11 cellular contexts compared by ENCODE assay signal in the genomic region with DNA sequence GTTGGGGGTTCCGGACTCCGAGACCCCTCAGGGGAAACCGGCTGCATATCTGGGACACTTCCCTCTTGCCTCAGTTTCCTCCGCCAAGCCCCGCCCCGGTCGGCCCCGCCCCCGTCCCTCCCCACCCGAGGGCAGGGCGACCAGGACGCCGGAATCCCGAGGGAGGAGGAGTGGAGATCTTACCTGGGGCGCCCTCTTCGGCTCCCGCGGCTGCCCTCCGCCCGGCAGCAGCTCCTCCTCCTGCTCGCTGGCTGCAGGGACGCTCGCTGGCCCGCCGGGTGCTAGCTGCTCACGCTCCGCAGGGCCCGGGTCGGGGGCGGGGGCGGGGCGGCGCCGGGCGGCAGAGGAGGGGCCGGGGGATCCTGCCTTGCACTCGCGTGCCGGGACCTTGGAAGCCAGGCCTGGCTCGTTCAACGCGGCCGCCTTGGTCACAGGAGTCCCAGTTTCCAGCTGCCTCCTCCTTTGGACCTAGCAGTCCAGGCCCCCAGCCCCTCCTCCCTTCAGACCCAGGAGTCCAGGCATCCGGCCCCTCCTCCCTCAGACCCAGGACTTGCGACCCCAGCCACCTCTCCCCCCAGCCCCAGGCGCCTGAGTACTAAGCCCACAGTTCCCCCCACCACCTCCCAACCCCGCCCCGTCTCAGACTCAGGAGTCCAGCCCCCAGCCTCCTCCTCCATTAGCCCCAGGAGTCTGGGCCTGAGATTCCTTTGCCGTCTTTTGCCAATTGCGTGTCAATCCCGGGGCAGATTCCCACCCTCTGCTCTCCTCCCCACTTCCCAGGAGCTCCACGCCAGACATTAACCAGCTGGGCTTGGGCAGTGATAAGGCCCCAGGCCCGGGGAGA. TPM values are rescaled to one million over a fixed set of nuclear protein-coding genes. Genes with fewer than 3 reads are reported as not detected.
A peak's percentile ranks its signal among the peaks of the same experiment; 100 is the strongest.
DNase-seq lines count a peak whose midpoint lies in the region; ATAC-seq and TF ChIP-seq lines count a peak whose summit lies in the region.
"Had no signal": no experiment of that assay in that cellular context is flagged by ENCODE, and none has a peak within 500 bp of the region (broad histone marks: within the 10 kb centered on the region; RNA-seq: fewer than 3 reads in every experiment).

A gene with protein sequence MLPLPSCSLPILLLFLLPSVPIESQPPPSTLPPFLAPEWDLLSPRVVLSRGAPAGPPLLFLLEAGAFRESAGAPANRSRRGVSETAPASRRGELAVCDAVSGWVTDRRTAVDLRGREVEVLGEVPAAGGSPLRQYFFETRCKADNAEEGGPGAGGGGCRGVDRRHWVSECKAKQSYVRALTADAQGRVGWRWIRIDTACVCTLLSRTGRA (minus strand): TSS at position 51 of the 844 bp plus-strand sequence. CDS start 2,821 bp downstream, outside the sequence.

- no peak for ATAC-seq in HG02763 (IDR thresholded peaks at IDR 0.05; ENCODE audit: unreplicated experiment)

- no TSS peak for BruUV-seq in mammary epithelial cell (replicated peaks; lab: Mats Ljungman, UMichigan)

- H4K8ac ChIP-seq in mesendoderm (ENCODE audit: low read depth, low read length) = no peak within 1 kb of the TSS

- H3K27ac ChIP-seq in HUES6 (ENCODE audit: low read depth, low read length) = no peak within 1 kb of the TSS
- H3K27ac ChIP-seq in mammary epithelial cell (ENCODE audit: insufficient read depth, low read depth, low read length) = peak within 1 kb of the TSS; percentile 37
- no peak within 1 kb of the TSS for H3K27ac ChIP-seq in mesendoderm (ENCODE audit: low read depth, low read length)

- H2BK5ac ChIP-seq in mesendoderm (ENCODE audit: low read length) = no peak within 1 kb of the TSS

- H3K4ac ChIP-seq in mesendoderm (ENCODE audit: low read depth, low read length) = no peak within 1 kb of the TSS

- no peak within 1 kb of the TSS for H4K5ac ChIP-seq in mesendoderm (ENCODE audit: low read length)

- H2AK5ac ChIP-seq in mesendoderm (ENCODE audit: low read length) = peak within 1 kb of the TSS; percentile 24

- H2AFZ ChIP-seq in mammary epithelial cell (ENCODE audit: low read depth, low read length) = peak within 1 kb of the TSS; percentile 68

- H3K23ac ChIP-seq in mesendoderm (ENCODE audit: low read length) = no peak within 1 kb of the TSS

- H4K20me1 ChIP-seq in mammary epithelial cell (ENCODE audit: insufficient read depth, low read length) = no peaks in the 10 kb centered on the region

- H3K56ac ChIP-seq in mesendoderm (ENCODE audit: low read length) = peak within 1 kb of the TSS; percentile 83

- TF ChIP-seq CTCF in AG10803 (conservative IDR thresholded peaks at IDR 0.05; ENCODE audit: low read length) (no peak), mammary epithelial cell (conservative IDR thresholded peaks at IDR 0.05 in 1 of 2, IDR thresholded peaks at IDR 0.05 in 1 of 2; ENCODE audit: extremely low read depth in 1 of 2, insufficient read depth in 1 of 2, low read depth in 1 of 2, low read length in 2 of 2) (no peak)

- H3K36me3 ChIP-seq in HUES6 (ENCODE audit: control insufficient read depth, insufficient read depth, low read length) (no peaks in the 10 kb centered on the region), mammary epithelial cell (ENCODE audit: insufficient read depth, low read length) (no peaks in the 10 kb centered on the region), mesendoderm (ENCODE audit: control insufficient read depth, insufficient read depth, low read length) (no peaks in the 10 kb centered on the region)

- WGBS in mammary epithelial cell (ENCODE audit: low coverage, missing lambda C conversion rate) = 2% methylated on average over 6 of the region's 53 CpGs
- no CpG with 5 or more reads among the region's 53 CpGs for WGBS in mesendoderm (ENCODE audit: extremely low coverage, insufficient coverage, low lambda C conversion rate)

- no peak within 1 kb of the TSS for H2BK15ac ChIP-seq in mesendoderm (replicated peaks; ENCODE audit: low read depth)

- H3K27me3 ChIP-seq in HUES6 (ENCODE audit: control insufficient read depth, insufficient read depth, low read length) (peaks cover 60% of the 10 kb centered on the region), mammary epithelial cell (ENCODE audit: insufficient read depth, low read length) (no peaks in the 10 kb centered on the region), mesendoderm (ENCODE audit: insufficient read depth, low read length, poor library complexity) (peaks cover 2% of the 10 kb centered on the region)

- DNase-seq in AG10803 (ENCODE audit: low read depth) (no peak), mammary epithelial cell (peak; percentile 51), mesendoderm (peak; percentile 76), foreskin melanocyte (no peak), CD1c-positive myeloid dendritic cell (ENCODE audit: extremely low spot score) (no peak), NOMO-1 treated with DMSO at 0.1 percent for 48 hours (lab: John Stamatoyannopoulos, UW; ENCODE audit: unreplicated experiment) (no peak)
- DNase-seq: activated gamma-delta T cell treated with Interleukin-2 at 50 U/mL for 16 hours had no signal

- peak within 1 kb of the TSS; percentile 7 for H3K9ac ChIP-seq in HUES6 (ENCODE audit: low read length)
- peak within 1 kb of the TSS; percentile 72 for H3K9ac ChIP-seq in mammary epithelial cell (ENCODE audit: insufficient read depth, low read length)
- peak within 1 kb of the TSS; percentile 63 for H3K9ac ChIP-seq in mesendoderm (ENCODE audit: low read length)

- peaks cover 25% of the 10 kb centered on the region for H3K4me1 ChIP-seq in HUES6 (ENCODE audit: control insufficient read depth, insufficient read depth, low read length)
- H3K4me1 ChIP-seq in mammary epithelial cell (ENCODE audit: insufficient read depth, low read length) = peaks cover 21% of the 10 kb centered on the region
- H3K4me1 ChIP-seq in mesendoderm (ENCODE audit: control insufficient read depth, low read depth, low read length) = peaks cover 6% of the 10 kb centered on the region

- no peaks in the 10 kb centered on the region for H3K9me3 ChIP-seq in HUES6 (ENCODE audit: control insufficient read depth, insufficient read depth, low read depth, low read length)
- no peaks in the 10 kb centered on the region for H3K9me3 ChIP-seq in mammary epithelial cell (replicated peaks; ENCODE audit: insufficient read depth, low read length)

- no peaks in the 10 kb centered on the region for H3K79me1 ChIP-seq in mesendoderm (ENCODE audit: low read length)

- in situ Hi-C loops in mammary epithelial cell (cut with MboI; ENCODE audit: low sequenced_read_pairs in 2 of 2) = no loop called here

- H2BK120ac ChIP-seq in mesendoderm (ENCODE audit: low read depth, low read length) = no peak within 1 kb of the TSS

- H3K4me2 ChIP-seq in mammary epithelial cell (ENCODE audit: insufficient read depth, low read depth, low read length) = peak within 1 kb of the TSS; percentile 99
- H3K4me2 ChIP-seq in mesendoderm (ENCODE audit: low read length) = peak within 1 kb of the TSS; percentile 64

- peak within 1 kb of the TSS; percentile 56 for H3K18ac ChIP-seq in mesendoderm (ENCODE audit: low read length)

- intact Hi-C loops in mammary epithelial cell (cut with micrococcal nuclease) = no loop called here

- CTCF ChIA-PET in mammary epithelial cell (lab: Charles Lee; ENCODE audit: low non-redundant PET) = interaction anchor here (0.6 to 0.7 kb wide), 3 partner anchors 9 to 63 kb away, joined by 3 to 20 read pairs (median 8); no protein-coding TSS in a partner anchor

- dilution Hi-C loops in mammary epithelial cell (cut with HindIII; ENCODE audit: low sequenced_read_pairs) = no loop called here

- H3K79me2 ChIP-seq in mammary epithelial cell (ENCODE audit: insufficient read depth, low read length) (peaks cover 11% of the 10 kb centered on the region), mesendoderm (ENCODE audit: control insufficient read depth, insufficient read depth, low read length) (no peaks in the 10 kb centered on the region)

- H3K4me3 ChIP-seq in AG10803 (ENCODE audit: low read length) (peak within 1 kb of the TSS; percentile 29), HUES6 (ENCODE audit: low read depth, low read length) (peak within 1 kb of the TSS; percentile 58), mammary epithelial cell (replicated peaks in 1 of 3; ENCODE audit: insufficient read depth in 1 of 3, low read depth in 2 of 3, low read length in 3 of 3) (peak within 1 kb of the TSS; percentile 55 to 72 (median 67)), mesendoderm (ENCODE audit: low read length) (no peak within 1 kb of the TSS)

RNA-seq across cellular contexts. Expression of the gene that starts here (rescaled TPM):
- 10 to 100 TPM; 14.8 to 42.8 TPM for total RNA-seq in mammary epithelial cell
- polyA plus RNA-seq in mammary epithelial cell = 9.5 TPM
- polyA minus RNA-seq in mammary epithelial cell = 1.0 TPM
- polyA plus RNA-seq in mesendoderm (2013, experiment 1 of 2) = 0.44 TPM
- 0.53 TPM for polyA plus RNA-seq in mesendoderm (2013, experiment 2 of 2)
- total RNA-seq: LHCN-M2, myocyte had no signal

Comparison
In these comparisons a context has a peak if more than half of its experiments do, and no peak if none do; other contexts are left out.
1. DNase-seq: peak in mammary epithelial cell (single experiment) and mesendoderm (single experiment); none in AG10803 (single experiment), foreskin melanocyte (single experiment), CD1c-positive myeloid dendritic cell (single experiment) and NOMO-1 treated with DMSO at 0.1 percent for 48 hours (single experiment).
2. H3K9ac ChIP-seq: peak in every context shown above with its lines; median percentile 72 in mammary epithelial cell; 63 in mesendoderm; 7 in HUES6.